In genomic region chr11:121105063-121105480, GRCh38 we compare ENCODE assay signal across 19 cellular contexts. TPM values are rescaled to one million over a fixed set of nuclear protein-coding genes. Genes with fewer than 3 reads are reported as not detected.
A peak's percentile ranks its signal among the peaks of the same experiment; 100 is the strongest.
DNase-seq lines count a peak whose midpoint lies in the region; ATAC-seq and TF ChIP-seq lines count a peak whose summit lies in the region.
"Had no signal": no experiment of that assay in that cellular context is flagged by ENCODE, and none has a peak within 500 bp of the region (broad histone marks: within the 10 kb centered on the region; RNA-seq: fewer than 3 reads in every experiment).

No MANE protein-coding gene starts in this region.

- H3K4me1 Mint-ChIP-seq in activated CD8-positive, alpha-beta memory T cell treated with anti-CD3 and anti-CD28 coated beads, Interleukin-2, amount 10 ng/mL, durations not matched to agents 7 days and 5 days: no peaks in the 10 kb centered on the region
- H3K4me1 Mint-ChIP-seq: activated naive CD8-positive, alpha-beta T cell treated with anti-CD3 and anti-CD28 coated beads, Interleukin-2, amount 50 U/mL, for 24 hours had no signal

- H3K27me3 ChIP-seq in colonic mucosa: no peaks in the 10 kb centered on the region
- H3K27me3 ChIP-seq: Peyer's patch had no signal

- H3K4me3 ChIP-seq in AG10803 (ENCODE audit: low read length) (no peak overlapping the region), colonic mucosa (no peak overlapping the region)
- H3K4me3 ChIP-seq: Peyer's patch, thoracic aorta had no signal

- H3K27ac Mint-ChIP-seq in activated CD8-positive, alpha-beta memory T cell treated with anti-CD3 and anti-CD28 coated beads, Interleukin-2, amount 10 ng/mL, durations not matched to agents 7 days and 5 days: no peak overlapping the region
- H3K27ac Mint-ChIP-seq: activated CD8-positive, alpha-beta T cell treated with anti-CD3 and anti-CD28 coated beads for 36 hours; activated naive CD8-positive, alpha-beta T cell treated with anti-CD3 and anti-CD28 coated beads, Interleukin-2, amount 50 U/mL, for 24 hours; activated T-helper 1 cell treated with anti-CD3 and anti-CD28 coated beads, Interleukin-12 subunit alpha, Interleukin-12 subunit beta, Interleukin-2, Interleukin-4 antibody, amounts not matched to agents 30 ng/mL and 10 ng/mL and 1 ng/mL, durations not matched to agents 14 hours and 24 hours and 36 hours; H9 had no signal

- no peaks in the 10 kb centered on the region for H3K9me3 ChIP-seq in colonic mucosa
- H3K9me3 ChIP-seq: Peyer's patch, thoracic aorta had no signal

- TF ChIP-seq CTCF in AG10803 (conservative IDR thresholded peaks at IDR 0.05; ENCODE audit: low read length): no peak
- no peak for TF ChIP-seq CTCF in colonic mucosa (IDR thresholded peaks at IDR 0.05)

- no peaks in the 10 kb centered on the region for H3K36me3 ChIP-seq in colonic mucosa
- H3K36me3 ChIP-seq: Peyer's patch, thoracic aorta had no signal

- H3K27ac ChIP-seq in colonic mucosa: no peak overlapping the region
- H3K27ac ChIP-seq: thoracic aorta had no signal

- no peaks in the 10 kb centered on the region for H3K36me3 Mint-ChIP-seq in activated CD8-positive, alpha-beta memory T cell treated with anti-CD3 and anti-CD28 coated beads, Interleukin-2, amount 10 ng/mL, durations not matched to agents 7 days and 5 days

- intact Hi-C loops in colonic mucosa (cut with DNase I): no loop called here
- intact Hi-C loops in sciatic nerve (cut with DNase I): no loop called here

- H3K4me3 Mint-ChIP-seq in activated CD8-positive, alpha-beta memory T cell treated with anti-CD3 and anti-CD28 coated beads, Interleukin-2, amount 10 ng/mL, durations not matched to agents 7 days and 5 days: no peak overlapping the region
- H3K4me3 Mint-ChIP-seq: activated CD8-positive, alpha-beta T cell treated with anti-CD3 and anti-CD28 coated beads for 36 hours; activated naive CD8-positive, alpha-beta T cell treated with anti-CD3 and anti-CD28 coated beads, Interleukin-2, amount 50 U/mL, for 24 hours; activated T-helper 1 cell treated with anti-CD3 and anti-CD28 coated beads, Interleukin-12 subunit alpha, Interleukin-12 subunit beta, Interleukin-2, Interleukin-4 antibody, amounts not matched to agents 30 ng/mL and 10 ng/mL and 1 ng/mL, durations not matched to agents 14 hours and 24 hours and 36 hours; H9 had no signal

- CTCF ChIA-PET in activated CD8-positive, alpha-beta memory T cell treated with anti-CD3 and anti-CD28 coated beads, Interleukin-2, amount 10 ng/mL, durations not matched to agents 7 days and 5 days (lab: Charles Lee): interaction anchor here (1.1 kb wide), 1 partner anchor 11 kb away, joined by 3 read pairs; no protein-coding TSS in a partner anchor

- no peak overlapping the region for H3K9ac ChIP-seq in colonic mucosa (ENCODE audit: low read depth in 2 of 2, low read length in 2 of 2)

- ATAC-seq in sciatic nerve (peak; percentile 96), GM18909 (IDR thresholded peaks at IDR 0.05; ENCODE audit: poor library complexity, unreplicated experiment) (no peak), HG02981 (IDR thresholded peaks at IDR 0.05; ENCODE audit: unreplicated experiment) (no peak)
- ATAC-seq in activated CD8-positive, alpha-beta memory T cell treated with anti-CD3 and anti-CD28 coated beads, Interleukin-2, amount 10 ng/mL, durations not matched to agents 7 days and 5 days: no peak
- ATAC-seq: activated CD8-positive, alpha-beta T cell treated with anti-CD3 and anti-CD28 coated beads for 36 hours; activated naive CD8-positive, alpha-beta T cell treated with anti-CD3 and anti-CD28 coated beads, Interleukin-2, amount 50 U/mL, for 24 hours had no signal

- no peaks in the 10 kb centered on the region for H3K4me1 ChIP-seq in colonic mucosa

- peaks cover 5% of the 10 kb centered on the region for H3K27me3 Mint-ChIP-seq in activated CD8-positive, alpha-beta memory T cell treated with anti-CD3 and anti-CD28 coated beads, Interleukin-2, amount 10 ng/mL, durations not matched to agents 7 days and 5 days
- H3K27me3 Mint-ChIP-seq: activated CD8-positive, alpha-beta T cell treated with anti-CD3 and anti-CD28 coated beads for 36 hours; activated naive CD8-positive, alpha-beta T cell treated with anti-CD3 and anti-CD28 coated beads, Interleukin-2, amount 50 U/mL, for 24 hours had no signal

- DNase-seq in AG10803 (ENCODE audit: low read depth): peak; percentile 9
- peak; percentile 38 for DNase-seq in colonic mucosa
- DNase-seq in inferior parietal cortex (ENCODE audit: extremely low spot score): peak; percentile 8
- no peak for DNase-seq in sciatic nerve (ENCODE audit: low spot score)
- no peak for DNase-seq in ureter (ENCODE audit: low spot score)
- DNase-seq in activated CD8-positive, alpha-beta memory T cell treated with anti-CD3 and anti-CD28 coated beads, Interleukin-2, amount 10 ng/mL, durations not matched to agents 7 days and 5 days: no peak
- DNase-seq: activated CD8-positive, alpha-beta T cell treated with anti-CD3 and anti-CD28 coated beads for 36 hours; activated naive CD8-positive, alpha-beta T cell treated with anti-CD3 and anti-CD28 coated beads, Interleukin-2, amount 50 U/mL, for 24 hours; cerebellar nuclear complex; glutamatergic neuron; H9; NCI-H2029 treated with DMSO at 0.1 percent for 48 hours; NCI-H748 treated with DMSO at 0.1 percent for 48 hours; Peyer's patch; stimulated activated CD4-positive, alpha-beta T cell treated with anti-CD3 and anti-CD28 coated beads, Interleukin-1b, Interleukin-23, amount 100 ng/mL, for 48 hours had no signal

- H3K9me3 Mint-ChIP-seq in activated CD8-positive, alpha-beta memory T cell treated with anti-CD3 and anti-CD28 coated beads, Interleukin-2, amount 10 ng/mL, durations not matched to agents 7 days and 5 days (ENCODE audit: low read depth): no peaks in the 10 kb centered on the region
- H3K9me3 Mint-ChIP-seq: activated CD8-positive, alpha-beta T cell treated with anti-CD3 and anti-CD28 coated beads for 36 hours; activated naive CD8-positive, alpha-beta T cell treated with anti-CD3 and anti-CD28 coated beads, Interleukin-2, amount 50 U/mL, for 24 hours; activated T-helper 1 cell treated with anti-CD3 and anti-CD28 coated beads, Interleukin-12 subunit alpha, Interleukin-12 subunit beta, Interleukin-2, Interleukin-4 antibody, amounts not matched to agents 30 ng/mL and 10 ng/mL and 1 ng/mL, durations not matched to agents 14 hours and 24 hours and 36 hours; H9 had no signal

RNA-seq across cellular contexts. Expression of gene TECTA, which starts 4.0 kb away (rescaled TPM):
- total RNA-seq in colonic mucosa (under 1 TPM; 0.16 to 0.20 TPM), sciatic nerve (0.76 TPM), ureter (0.83 TPM)
- under 1 TPM; 0.18 to 0.28 TPM for total RNA-seq in activated CD8-positive, alpha-beta memory T cell treated with anti-CD3 and anti-CD28 coated beads, Interleukin-2, amount 10 ng/mL, durations not matched to agents 7 days and 5 days

Comparison
In these comparisons a context has a peak if more than half of its experiments do, and no peak if none do; other contexts are left out.
1. DNase-seq: peak in AG10803 (single experiment), colonic mucosa (single experiment) and inferior parietal cortex (single experiment); none in sciatic nerve (single experiment), ureter (single experiment) and activated CD8-positive, alpha-beta memory T cell treated with anti-CD3 and anti-CD28 coated beads, Interleukin-2, amount 10 ng/mL, durations not matched to agents 7 days and 5 days (single experiment).